In genomic region chr5:103487253-103487652, GRCh38 we compare ENCODE assay signal across 20 cellular contexts.
DNase-seq lines count a peak whose midpoint lies in the region; ATAC-seq, FAIRE-seq and TF ChIP-seq lines count a peak whose summit lies in the region.
"Had no signal": no experiment of that assay in that cellular context is flagged by ENCODE, and none has a peak within 500 bp of the region (broad histone marks: within the 10 kb centered on the region; RNA-seq: fewer than 3 reads in every experiment).

No MANE protein-coding gene starts in this region.

- H2BK12ac ChIP-seq in H1 (ENCODE audit: low read depth, low read length) = no peak overlapping the region
- no peak overlapping the region for H2BK12ac ChIP-seq in neuronal stem cell (ENCODE audit: low read length)

- H3K9me2 ChIP-seq in MM.1S (replicated peaks; ENCODE audit: insufficient read depth, low read length) = no peaks in the 10 kb centered on the region

- 0 out of 2 replicates have a peak overlapping the region, but pooled peaks have one; percentile 21 for H2BK20ac ChIP-seq in H1 (ENCODE audit: low read length)

- TF ChIP-seq RAD21 in H1 (IDR thresholded peaks at IDR 0.05 in 1 of 2, conservative IDR thresholded peaks at IDR 0.05 in 1 of 2; ENCODE audit: low read depth in 2 of 2, low read length in 2 of 2) = no peak

- intact Hi-C loops in left cardiac atrium (cut with DNase I) = no loop called here

- no peak overlapping the region for H3K56ac ChIP-seq in H1 (replicated peaks; ENCODE audit: insufficient read length, low read depth, low read length)

- H2BK5ac ChIP-seq in H1 (ENCODE audit: low read depth, low read length) (no peak overlapping the region), neuronal stem cell (ENCODE audit: low read length) (no peak overlapping the region)

- no peak for FAIRE-seq in H1 (lab: Jason Lieb, UNC)
- FAIRE-seq: D721Med, frontal cortex, HepG2, RCC 7860 had no signal

- H3K27me3 ChIP-seq in BE2C (no peaks in the 10 kb centered on the region), MM.1S (replicated peaks; ENCODE audit: insufficient read depth, low read length) (no peaks in the 10 kb centered on the region), H1 (replicated peaks in 1 of 4; ENCODE audit: control insufficient read depth in 3 of 4, extremely low read depth in 1 of 4, insufficient read depth in 3 of 4, low read length in 3 of 4) (no peaks in the 10 kb centered on the region), neuronal stem cell (ENCODE audit: control insufficient read depth in 3 of 3, insufficient read depth in 3 of 3, low read depth in 1 of 3, low read length in 3 of 3) (no peaks in the 10 kb centered on the region)

- peaks cover 21% of the 10 kb centered on the region for H3K4me1 ChIP-seq in BE2C
- peaks cover 19% of the 10 kb centered on the region for H3K4me1 ChIP-seq in MM.1S (ENCODE audit: low read length)
- H3K4me1 ChIP-seq in H1 (replicated peaks in 1 of 4; ENCODE audit: control insufficient read depth in 3 of 4, insufficient read depth in 4 of 4, low read length in 3 of 4) = peaks cover 0 to 12% (median 1%) of the 10 kb centered on the region in 4 experiments; a peak in 1 of 7 replicates
- peaks cover 0 to 12% of the 10 kb centered on the region in 2 donors for H3K4me1 ChIP-seq in neuronal stem cell (ENCODE audit: control insufficient read depth in 2 of 2, insufficient read depth in 1 of 2, low read depth in 1 of 2, low read length in 2 of 2)
- H3K4me1 ChIP-seq: lower lobe of right lung had no signal

- H2AFZ ChIP-seq in MM.1S (ENCODE audit: low read length) = no peak overlapping the region
- no peak overlapping the region for H2AFZ ChIP-seq in H1 (ENCODE audit: low read length)
- H2AFZ ChIP-seq in neuronal stem cell (ENCODE audit: low read length) = peak overlapping the region; percentile 39

- CTCF ChIA-PET in H1 (lab: Charles Lee; ENCODE audit: partially characterized antibody) = interaction anchor here (1.1 to 4.4 kb wide), 3 partner anchors 10 to 32 kb away, joined by 5 to 34 read pairs (median 6); no protein-coding TSS in a partner anchor

- H3K9ac ChIP-seq in MM.1S (ENCODE audit: low read length) = no peak overlapping the region
- no peak overlapping the region for H3K9ac ChIP-seq in H1 (replicated peaks in 1 of 4; ENCODE audit: extremely low read depth in 1 of 4, low read depth in 3 of 4, low read length in 3 of 4)
- no peak overlapping the region for H3K9ac ChIP-seq in neuronal stem cell (ENCODE audit: low read depth, low read length, poor library complexity)

- no peak overlapping the region for H2BK15ac ChIP-seq in H1 (ENCODE audit: low read length)
- no peak overlapping the region for H2BK15ac ChIP-seq in neuronal stem cell (ENCODE audit: low read length)

- no peak for ATAC-seq in HG03342 (IDR thresholded peaks at IDR 0.05; ENCODE audit: unreplicated experiment)
- ATAC-seq in left cardiac atrium = no peak
- ATAC-seq: activated CD8-positive, alpha-beta T cell treated with anti-CD3 and anti-CD28 coated beads for 36 hours; HepG2; lower lobe of right lung; natural killer cell had no signal

- H2AK5ac ChIP-seq in H1 (ENCODE audit: low read depth, low read length) (no peak overlapping the region), neuronal stem cell (ENCODE audit: low read depth, low read length) (no peak overlapping the region)

- H2BK120ac ChIP-seq in H1 (replicated peaks; ENCODE audit: low read depth, low read length) (no peak overlapping the region), neuronal stem cell (ENCODE audit: low read depth, low read length) (no peak overlapping the region)

- no peak overlapping the region for H3K4me3 ChIP-seq in BE2C (ENCODE audit: low read depth, low read length)
- H3K4me3 ChIP-seq in MM.1S (ENCODE audit: low read length) = no peak overlapping the region
- H3K4me3 ChIP-seq in H1 (ENCODE audit: extremely low read depth in 1 of 4, insufficient read depth in 2 of 4, low read depth in 3 of 4, low read length in 4 of 4) = no peak overlapping the region
- H3K4me3 ChIP-seq in neuronal stem cell (ENCODE audit: low read length in 2 of 2) = no peak overlapping the region
- H3K4me3 ChIP-seq: lower lobe of right lung had no signal

- H3K27ac ChIP-seq in MM.1S (ENCODE audit: low read length) (no peak overlapping the region), H1 (ENCODE audit: low read depth, low read length) (no peak overlapping the region), neuronal stem cell (replicated peaks; ENCODE audit: low read length) (no peak overlapping the region)
- H3K27ac ChIP-seq: lower lobe of right lung had no signal

- H3K23me2 ChIP-seq in H1 (ENCODE audit: low read depth, low read length) = no peaks in the 10 kb centered on the region; the same call in 1 of the 2 replicates

- POLR2A ChIA-PET in H1 (lab: Charles Lee; ENCODE audit: partially characterized antibody) = no interaction called here

- no peak overlapping the region for H4K5ac ChIP-seq in H1 (ENCODE audit: insufficient read length, low read depth, low read length)

- H3K4ac ChIP-seq in H1 (replicated peaks; ENCODE audit: insufficient read length, low read depth, low read length) (no peak overlapping the region), neuronal stem cell (ENCODE audit: low read length) (no peak overlapping the region)

- 90% methylated on average over 6 of the region's 6 CpGs; no CpG with 5 or more reads in 1 of the 2 experiments for WGBS in H1 (ENCODE audit: extremely low coverage in 1 of 2, insufficient coverage in 1 of 2, insufficient read length in 1 of 2, insufficient replicate concordance in 2 of 2, low coverage in 1 of 2, low lambda C conversion rate in 2 of 2, missing lambda C conversion rate in 1 of 2), 2 experiments
- WGBS in neuronal stem cell (ENCODE audit: extremely low coverage in 2 of 2, insufficient read length in 2 of 2, insufficient replicate concordance in 1 of 2), 2 donors = no CpG with 5 or more reads among the region's 6 CpGs

- H3K36me3 ChIP-seq in BE2C = no peaks in the 10 kb centered on the region
- no peaks in the 10 kb centered on the region for H3K36me3 ChIP-seq in MM.1S (replicated peaks; ENCODE audit: insufficient read depth, low read length)
- no peaks in the 10 kb centered on the region for H3K36me3 ChIP-seq in H1 (ENCODE audit: control insufficient read depth in 2 of 4, insufficient read depth in 4 of 4, low read length in 3 of 4)
- no peaks in the 10 kb centered on the region for H3K36me3 ChIP-seq in neuronal stem cell (replicated peaks in 1 of 2; ENCODE audit: control insufficient read depth in 2 of 2, insufficient read depth in 2 of 2, low read length in 2 of 2)
- H3K36me3 ChIP-seq: lower lobe of right lung had no signal

- H4K20me1 ChIP-seq in MM.1S (ENCODE audit: insufficient read depth, low read length) (no peaks in the 10 kb centered on the region), H1 (replicated peaks in 1 of 2; ENCODE audit: control insufficient read depth in 1 of 2, insufficient read depth in 2 of 2, low read length in 2 of 2) (no peaks in the 10 kb centered on the region)

- no peak for TF ChIP-seq POLR2A in H1 (IDR thresholded peaks at IDR 0.05; ENCODE audit: control extremely low read depth in 1 of 2, low read depth in 2 of 2, low read length in 2 of 2)

- no peak overlapping the region for H3K14ac ChIP-seq in H1 (ENCODE audit: insufficient read length)
- H3K14ac ChIP-seq in neuronal stem cell (ENCODE audit: low read length) = no peak overlapping the region

- H3K18ac ChIP-seq in H1 (ENCODE audit: extremely low read depth, low read length) (no peak overlapping the region), neuronal stem cell (ENCODE audit: low read length) (no peak overlapping the region)

- peak; percentile 75 for DNase-seq in BE2C
- peak; percentile 47 for DNase-seq in MM.1S
- no peak for DNase-seq in H1 (ENCODE audit: low read depth in 1 of 2, low spot score in 2 of 2)
- DNase-seq in neuronal stem cell (ENCODE audit: low spot score) = no peak
- no peak for DNase-seq in RKO (ENCODE audit: low spot score)
- DNase-seq in NCI-H2081 treated with DMSO at 0.1 percent for 48 hours (lab: John Stamatoyannopoulos, UW) = no peak
- no peak for DNase-seq in left cardiac atrium
- DNase-seq: activated CD8-positive, alpha-beta T cell treated with anti-CD3 and anti-CD28 coated beads for 36 hours; activated naive CD8-positive, alpha-beta T cell treated with anti-CD3 and anti-CD28 coated beads for 36 hours; HCEC 1CT; lower lobe of right lung; natural killer cell; NCI-H2107; NCI-H774; SW 1271 had no signal

- H3K9me3 ChIP-seq in BE2C (no peaks in the 10 kb centered on the region), MM.1S (replicated peaks; ENCODE audit: insufficient read depth, low read length) (no peaks in the 10 kb centered on the region), H1 (ENCODE audit: insufficient read depth in 2 of 2, low read depth in 1 of 2, low read length in 1 of 2) (no peaks in the 10 kb centered on the region), neuronal stem cell (replicated peaks in 1 of 2; ENCODE audit: control insufficient read depth in 2 of 2, insufficient read depth in 1 of 2, low read depth in 1 of 2, low read length in 2 of 2) (no peaks in the 10 kb centered on the region)
- H3K9me3 ChIP-seq: lower lobe of right lung had no signal

- H3K79me1 ChIP-seq in H1 (ENCODE audit: low read depth, low read length) (no peaks in the 10 kb centered on the region), neuronal stem cell (ENCODE audit: low read depth, low read length) (no peaks in the 10 kb centered on the region)

- no peak overlapping the region for H3K23ac ChIP-seq in H1 (ENCODE audit: insufficient read length)
- H3K23ac ChIP-seq in neuronal stem cell (ENCODE audit: low read depth, low read length, poor library complexity) = no peak overlapping the region

- TF ChIP-seq CTCF in BE2C (IDR thresholded peaks at IDR 0.05; ENCODE audit: low read depth, low read length) (peak; percentile 45), MM.1S (IDR thresholded peaks at IDR 0.05; ENCODE audit: low read length) (no peak), H1 (IDR thresholded peaks at IDR 0.05; ENCODE audit: control extremely low read depth in 1 of 3, insufficient read depth in 1 of 3, low read depth in 1 of 3, low read length in 3 of 3) (no peak)

- H3K4me2 ChIP-seq in MM.1S (ENCODE audit: low read depth, low read length) (peak overlapping the region; percentile 15; the same call in 1 of the 2 replicates), H1 (ENCODE audit: insufficient read depth in 1 of 2, low read depth in 2 of 2, low read length in 2 of 2) (no peak overlapping the region), neuronal stem cell (ENCODE audit: insufficient read depth, low read length, poor library complexity, severe bottlenecking) (no peak overlapping the region)

- no peak for TF ChIP-seq EP300 in H1 (IDR thresholded peaks at IDR 0.05; ENCODE audit: borderline replicate concordance in 1 of 2, low read depth in 2 of 2, low read length in 2 of 2)

- H4K91ac ChIP-seq in H1 (replicated peaks; ENCODE audit: insufficient read length, low read length) = no peak overlapping the region
- H4K91ac ChIP-seq in neuronal stem cell (ENCODE audit: low read depth, low read length, poor library complexity) = no peak overlapping the region

- H3K79me2 ChIP-seq in MM.1S (ENCODE audit: low read length) (no peaks in the 10 kb centered on the region), H1 (ENCODE audit: control insufficient read depth in 1 of 2, insufficient read depth in 2 of 2, low read length in 2 of 2) (no peaks in the 10 kb centered on the region)

- H4K8ac ChIP-seq in H1 (ENCODE audit: extremely low read depth, insufficient read depth, low read length) (no peak overlapping the region), neuronal stem cell (ENCODE audit: low read depth, low read length) (no peak overlapping the region)

- H3F3A ChIP-seq in MM.1S (ENCODE audit: insufficient read depth, low read length) = 0 out of 2 replicates have a peak, but pooled peaks cover 5% of the 10 kb centered on the region

Comparison
In these comparisons a context has a peak if more than half of its experiments do, and no peak if none do; other contexts are left out.
1. DNase-seq: peak in BE2C (single experiment) and MM.1S (single experiment); none in H1 (0 of 2), neuronal stem cell (single experiment), RKO (single experiment), NCI-H2081 treated with DMSO at 0.1 percent for 48 hours (single experiment) and left cardiac atrium (single experiment).